38 cellular contexts compared by ENCODE assay signal in the genomic region with DNA sequence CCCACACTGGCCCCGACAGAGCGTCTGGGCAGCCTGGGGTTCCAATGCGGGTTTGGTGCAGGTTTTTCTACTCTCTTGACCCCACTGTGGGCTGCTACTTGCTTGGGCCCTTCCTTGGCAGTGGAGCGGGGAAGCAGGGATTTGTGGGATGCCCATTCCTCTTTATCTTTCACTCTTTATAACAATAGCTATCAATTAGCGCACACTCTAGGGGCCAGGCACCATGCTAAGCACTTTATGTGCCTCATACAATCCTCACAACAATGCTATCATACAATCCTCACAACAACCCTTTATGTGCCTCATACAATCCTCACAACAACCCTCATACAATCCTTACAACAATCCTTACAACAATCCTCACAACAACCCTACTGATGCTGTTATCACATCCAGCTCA. TPM values are rescaled to one million over a fixed set of nuclear protein-coding genes. Genes with fewer than 3 reads are reported as not detected.
"Had no signal": no experiment of that assay in that cellular context is flagged by ENCODE, and none has a peak within 500 bp of the region (broad histone marks: within the 10 kb centered on the region; RNA-seq: fewer than 3 reads in every experiment).

No MANE protein-coding gene starts in this region.

- H3K9me3 ChIP-seq: ascending aorta, breast epithelium, esophagus squamous epithelium, gastroesophageal sphincter, heart right ventricle had no signal

- H3K27me3 ChIP-seq: ascending aorta, breast epithelium, cardiac muscle cell, dorsolateral prefrontal cortex, esophagus squamous epithelium, gastroesophageal sphincter, heart right ventricle had no signal

- H3K4me3 ChIP-seq: ascending aorta, breast epithelium, cardiac muscle cell, coronary artery, dorsolateral prefrontal cortex, esophagus squamous epithelium, gastroesophageal sphincter, heart right ventricle had no signal

- H3K27ac ChIP-seq: ascending aorta, breast epithelium, cardiac muscle cell, coronary artery, dorsolateral prefrontal cortex, epithelial cell of prostate, esophagus squamous epithelium, gastroesophageal sphincter, heart right ventricle had no signal

- ATAC-seq: activated CD4-positive, alpha-beta T cell treated with anti-CD3 and anti-CD28 coated beads for 36 hours; activated CD8-positive, alpha-beta memory T cell treated with anti-CD3 and anti-CD28 coated beads, Interleukin-2, amount 10 ng/mL, durations not matched to agents 7 days and 5 days; activated CD8-positive, alpha-beta T cell treated with anti-CD3 and anti-CD28 coated beads, Interleukin-2, amount 10 ng/mL, durations not matched to agents 7 days and 5 days; gastroesophageal sphincter; heart right ventricle; T-cell had no signal

- H3K36me3 Mint-ChIP-seq: activated CD8-positive, alpha-beta memory T cell treated with anti-CD3 and anti-CD28 coated beads, Interleukin-2, amount 10 ng/mL, durations not matched to agents 7 days and 5 days; brain had no signal

- DNase-seq: activated CD4-positive, alpha-beta memory T cell treated with anti-CD3 and anti-CD28 coated beads for 36 hours; activated CD4-positive, alpha-beta T cell treated with anti-CD3 and anti-CD28 coated beads for 36 hours; activated CD4-positive, alpha-beta T cell treated with anti-CD3 and anti-CD28 coated beads, Interleukin-2, amount 10 ng/mL, durations not matched to agents 24 days and 14 days; activated CD4-positive, CD25-positive, alpha-beta regulatory T cell; activated CD4-positive, CD25-positive, alpha-beta regulatory T cell treated with anti-CD3 and anti-CD28 coated beads, Interleukin-2, amount 50 U/mL, for 72 hours; activated CD8-positive, alpha-beta memory T cell treated with anti-CD3 and anti-CD28 coated beads, Interleukin-2, amount 10 ng/mL, durations not matched to agents 7 days and 5 days; activated CD8-positive, alpha-beta memory T cell treated with anti-CD3 and anti-CD28 coated beads, Interleukin-2, amount 50 U/mL, for 4 hours; activated CD8-positive, alpha-beta T cell treated with anti-CD3 and anti-CD28 coated beads, Interleukin-2, amount 10 ng/mL, durations not matched to agents 7 days and 5 days; activated effector memory CD4-positive, alpha-beta T cell treated with anti-CD3 and anti-CD28 coated beads, Interleukin-2, amount 50 U/mL, for 16 hours; activated naive CD8-positive, alpha-beta T cell treated with anti-CD3 and anti-CD28 coated beads, Interleukin-2, amount 10 ng/mL, durations not matched to agents 7 days and 5 days; activated T-cell treated with anti-CD3 and anti-CD28 coated beads, Interleukin-2, amount 50 U/mL, for 1 hour; activated T-cell treated with anti-CD3 and anti-CD28 coated beads, Interleukin-2, amount 50 U/mL, for 48 hours; dorsolateral prefrontal cortex; effector memory CD4-positive, alpha-beta T cell; esophagus squamous epithelium; foreskin melanocyte; heart right ventricle; SW 1271; T-cell; T-helper 2 cell had no signal

- H3K36me3 ChIP-seq: breast epithelium, cardiac muscle cell had no signal

- H3K4me1 ChIP-seq: ascending aorta, breast epithelium, esophagus squamous epithelium, gastroesophageal sphincter, heart right ventricle had no signal

- H3K27ac Mint-ChIP-seq: activated CD4-positive, alpha-beta memory T cell treated with anti-CD3 and anti-CD28 coated beads for 36 hours; activated CD4-positive, alpha-beta T cell treated with anti-CD3 and anti-CD28 coated beads for 36 hours; activated CD4-positive, alpha-beta T cell treated with anti-CD3 and anti-CD28 coated beads, Interleukin-2, amount 10 ng/mL, durations not matched to agents 24 days and 14 days; activated CD8-positive, alpha-beta memory T cell treated with anti-CD3 and anti-CD28 coated beads, Interleukin-2, amount 10 ng/mL, durations not matched to agents 7 days and 5 days; activated CD8-positive, alpha-beta T cell treated with anti-CD3 and anti-CD28 coated beads, Interleukin-2, amount 10 ng/mL, durations not matched to agents 7 days and 5 days; activated naive CD4-positive, alpha-beta T cell treated with anti-CD3 and anti-CD28 coated beads, Interleukin-2, amount 50 U/mL, for 24 hours; activated naive CD8-positive, alpha-beta T cell treated with anti-CD3 and anti-CD28 coated beads, Interleukin-2, amount 10 ng/mL, durations not matched to agents 7 days and 5 days; activated T-helper 1 cell treated with anti-CD3 and anti-CD28 coated beads, Interleukin-12 subunit alpha, Interleukin-12 subunit beta, Interleukin-2, Interleukin-4 antibody, amounts not matched to agents 30 ng/mL and 10 ng/mL and 1 ng/mL, durations not matched to agents 14 hours and 24 hours and 36 hours; activated T-helper 2 cell treated with anti-CD3 and anti-CD28 coated beads, Interferon-gamma antibody, Interleukin-2, Interleukin-4, amounts not matched to agents 10 μg/mL and 5 μg/mL and 100 μg/mL, durations not matched to agents 14 hours and 24 hours and 36 hours; brain; dendritic cell treated with granulocyte-macrophage colony-stimulating factor and Interleukin-4, amounts not matched to agents 40 ng/mL and 50 ng/mL, for 4 days; T-cell had no signal

- H3K4me3 Mint-ChIP-seq: activated CD4-positive, alpha-beta memory T cell treated with anti-CD3 and anti-CD28 coated beads for 36 hours; activated CD4-positive, alpha-beta T cell treated with anti-CD3 and anti-CD28 coated beads for 36 hours; activated CD4-positive, alpha-beta T cell treated with anti-CD3 and anti-CD28 coated beads, Interleukin-2, amount 10 ng/mL, durations not matched to agents 24 days and 14 days; activated CD8-positive, alpha-beta memory T cell treated with anti-CD3 and anti-CD28 coated beads, Interleukin-2, amount 10 ng/mL, durations not matched to agents 7 days and 5 days; activated CD8-positive, alpha-beta T cell treated with anti-CD3 and anti-CD28 coated beads, Interleukin-2, amount 10 ng/mL, durations not matched to agents 7 days and 5 days; activated naive CD4-positive, alpha-beta T cell treated with anti-CD3 and anti-CD28 coated beads, Interleukin-2, amount 50 U/mL, for 24 hours; activated naive CD8-positive, alpha-beta T cell treated with anti-CD3 and anti-CD28 coated beads, Interleukin-2, amount 10 ng/mL, durations not matched to agents 7 days and 5 days; activated T-helper 1 cell treated with anti-CD3 and anti-CD28 coated beads, Interleukin-12 subunit alpha, Interleukin-12 subunit beta, Interleukin-2, Interleukin-4 antibody, amounts not matched to agents 30 ng/mL and 10 ng/mL and 1 ng/mL, durations not matched to agents 14 hours and 24 hours and 36 hours; brain; central memory CD8-positive, alpha-beta T cell; dendritic cell treated with granulocyte-macrophage colony-stimulating factor and Interleukin-4, amounts not matched to agents 40 ng/mL and 50 ng/mL, for 4 days; T-cell had no signal

- H3K9me3 Mint-ChIP-seq: activated CD4-positive, alpha-beta memory T cell treated with anti-CD3 and anti-CD28 coated beads for 36 hours; activated naive CD4-positive, alpha-beta T cell treated with anti-CD3 and anti-CD28 coated beads, Interleukin-2, amount 50 U/mL, for 24 hours; activated naive CD8-positive, alpha-beta T cell treated with anti-CD3 and anti-CD28 coated beads, Interleukin-2, amount 10 ng/mL, durations not matched to agents 7 days and 5 days; activated T-helper 1 cell treated with anti-CD3 and anti-CD28 coated beads, Interleukin-12 subunit alpha, Interleukin-12 subunit beta, Interleukin-2, Interleukin-4 antibody, amounts not matched to agents 30 ng/mL and 10 ng/mL and 1 ng/mL, durations not matched to agents 14 hours and 24 hours and 36 hours; activated T-helper 2 cell treated with anti-CD3 and anti-CD28 coated beads, Interferon-gamma antibody, Interleukin-2, Interleukin-4, amounts not matched to agents 10 μg/mL and 5 μg/mL and 100 μg/mL, durations not matched to agents 14 hours and 24 hours and 36 hours; brain; central memory CD8-positive, alpha-beta T cell; dendritic cell treated with granulocyte-macrophage colony-stimulating factor and Interleukin-4, amounts not matched to agents 40 ng/mL and 50 ng/mL, for 4 days; T-cell had no signal

- H3K4me1 Mint-ChIP-seq: activated CD4-positive, alpha-beta T cell treated with anti-CD3 and anti-CD28 coated beads for 36 hours; activated naive CD4-positive, alpha-beta T cell treated with anti-CD3 and anti-CD28 coated beads, Interleukin-2, amount 50 U/mL, for 24 hours; brain; central memory CD8-positive, alpha-beta T cell; T-cell had no signal

- H3K27me3 Mint-ChIP-seq: activated CD4-positive, alpha-beta memory T cell treated with anti-CD3 and anti-CD28 coated beads for 36 hours; activated CD4-positive, alpha-beta T cell treated with anti-CD3 and anti-CD28 coated beads for 36 hours; activated CD4-positive, alpha-beta T cell treated with anti-CD3 and anti-CD28 coated beads, Interleukin-2, amount 10 ng/mL, durations not matched to agents 24 days and 14 days; activated CD8-positive, alpha-beta memory T cell treated with anti-CD3 and anti-CD28 coated beads, Interleukin-2, amount 10 ng/mL, durations not matched to agents 7 days and 5 days; activated naive CD4-positive, alpha-beta T cell treated with anti-CD3 and anti-CD28 coated beads, Interleukin-2, amount 50 U/mL, for 24 hours; activated naive CD8-positive, alpha-beta T cell treated with anti-CD3 and anti-CD28 coated beads, Interleukin-2, amount 10 ng/mL, durations not matched to agents 7 days and 5 days; central memory CD8-positive, alpha-beta T cell; dendritic cell treated with granulocyte-macrophage colony-stimulating factor and Interleukin-4, amounts not matched to agents 40 ng/mL and 50 ng/mL, for 4 days; T-cell had no signal

RNA-seq across cellular contexts. Expression of gene ACCSL, which starts 31.0 kb away (rescaled TPM):
- total RNA-seq: activated CD4-positive, alpha-beta memory T cell treated with anti-CD3 and anti-CD28 coated beads for 36 hours; activated CD4-positive, alpha-beta T cell treated with anti-CD3 and anti-CD28 coated beads for 36 hours; activated CD4-positive, alpha-beta T cell treated with anti-CD3 and anti-CD28 coated beads, Interleukin-2, amount 10 ng/mL, durations not matched to agents 24 days and 14 days; activated CD8-positive, alpha-beta memory T cell treated with anti-CD3 and anti-CD28 coated beads for 36 hours; activated CD8-positive, alpha-beta memory T cell treated with anti-CD3 and anti-CD28 coated beads, Interleukin-2, amount 10 ng/mL, durations not matched to agents 7 days and 5 days; activated CD8-positive, alpha-beta T cell treated with anti-CD3 and anti-CD28 coated beads, Interleukin-2, amount 10 ng/mL, durations not matched to agents 7 days and 5 days; activated naive CD8-positive, alpha-beta T cell treated with anti-CD3 and anti-CD28 coated beads, Interleukin-2, amount 10 ng/mL, durations not matched to agents 7 days and 5 days; activated T-helper 1 cell treated with anti-CD3 and anti-CD28 coated beads, Interleukin-12 subunit alpha, Interleukin-12 subunit beta, Interleukin-2, Interleukin-4 antibody, amounts not matched to agents 30 ng/mL and 10 ng/mL and 1 ng/mL, durations not matched to agents 14 hours and 24 hours and 36 hours; activated T-helper 2 cell treated with anti-CD3 and anti-CD28 coated beads, Interferon-gamma antibody, Interleukin-2, Interleukin-4, amounts not matched to agents 10 μg/mL and 5 μg/mL and 100 μg/mL, durations not matched to agents 14 hours and 24 hours and 36 hours; ascending aorta; breast epithelium; cardiac muscle cell; cerebellum; endothelial cell of umbilical vein; esophagus squamous epithelium; fibroblast of lung; gastroesophageal sphincter; glomerular endothelial cell; heart right ventricle; T-cell had no signal
- polyA plus RNA-seq: cardiac muscle cell, endothelial cell of umbilical vein, esophagus, fibroblast of lung, heart right ventricle had no signal
